In the genomic region with DNA sequence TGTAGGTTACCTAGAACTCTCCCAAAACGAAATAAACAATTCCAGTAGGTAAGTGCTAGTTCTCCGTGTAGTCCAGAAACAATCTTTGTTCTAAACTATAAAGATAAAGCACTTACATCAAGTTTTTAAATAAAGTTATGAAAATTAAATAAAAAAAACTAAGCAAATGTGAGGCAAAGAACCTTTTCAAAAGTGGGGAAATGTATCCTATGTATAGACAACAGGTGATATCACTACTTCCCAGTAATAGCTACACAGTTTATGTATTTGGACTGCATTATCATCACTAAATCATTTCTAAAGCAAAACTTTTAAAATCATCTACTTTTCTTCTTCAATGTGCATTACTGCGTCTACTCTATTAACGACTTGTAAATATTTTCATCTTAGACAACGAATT, we compare ENCODE assay signal across 10 cellular contexts. TPM values are rescaled to one million over a fixed set of nuclear protein-coding genes. Genes with fewer than 3 reads are reported as not detected.
DNase-seq lines count a peak whose midpoint lies in the region; ATAC-seq and TF ChIP-seq lines count a peak whose summit lies in the region.
"Had no signal": no experiment of that assay in that cellular context is flagged by ENCODE, and none has a peak within 500 bp of the region (broad histone marks: within the 10 kb centered on the region; RNA-seq: fewer than 3 reads in every experiment).

No MANE protein-coding gene starts in this region.

- DNase-seq in mammary epithelial cell (no peak), NCI-H226 (no peak), pons (ENCODE audit: low spot score) (no peak), DMS114 treated with DMSO at 0.1 percent for 48 hours (lab: John Stamatoyannopoulos, UW; ENCODE audit: unreplicated experiment) (no peak)
- DNase-seq: GF-D8, T1000 had no signal

- H3K4me3 ChIP-seq in ACC112 (ENCODE audit: low read depth, low read length): peak overlapping the region; percentile 90
- H3K4me3 ChIP-seq in HUES48 (ENCODE audit: low read depth, low read length): peak overlapping the region; percentile 97
- peak overlapping the region; percentile 87 to 97 (median 96) for H3K4me3 ChIP-seq in mammary epithelial cell (replicated peaks in 1 of 3; ENCODE audit: insufficient read depth in 1 of 3, low read depth in 2 of 3, low read length in 3 of 3)
- H3K4me3 ChIP-seq in muscle layer of colon (ENCODE audit: low read depth in 1 of 2, low read length in 2 of 2): peak overlapping the region in 1 of 2 donors; percentile 88

- no peak for ATAC-seq in HG03025 (IDR thresholded peaks at IDR 0.05; ENCODE audit: low FRiP score, unreplicated experiment)

- no peak for TF ChIP-seq CTCF in mammary epithelial cell (conservative IDR thresholded peaks at IDR 0.05 in 1 of 2, IDR thresholded peaks at IDR 0.05 in 1 of 2; ENCODE audit: extremely low read depth in 1 of 2, insufficient read depth in 1 of 2, low read depth in 1 of 2, low read length in 2 of 2)

- H3K4me2 ChIP-seq in mammary epithelial cell (ENCODE audit: insufficient read depth, low read depth, low read length): peak overlapping the region; percentile 85

- peaks cover 4% of the 10 kb centered on the region for H4K20me1 ChIP-seq in mammary epithelial cell (ENCODE audit: insufficient read depth, low read length)

- CTCF ChIA-PET in mammary epithelial cell (lab: Charles Lee; ENCODE audit: low non-redundant PET): no interaction called here

- H3K9ac ChIP-seq in HUES48 (ENCODE audit: low read depth, low read length) (peak overlapping the region; percentile 99), mammary epithelial cell (ENCODE audit: insufficient read depth, low read length) (peak overlapping the region; percentile 100), muscle layer of colon (ENCODE audit: low read length) (peak overlapping the region; percentile 81)

- no peaks in the 10 kb centered on the region for H3K27me3 ChIP-seq in ACC112 (ENCODE audit: insufficient read depth, low read length)
- H3K27me3 ChIP-seq in HUES48 (ENCODE audit: control insufficient read depth, insufficient read depth, low read length): no peaks in the 10 kb centered on the region
- H3K27me3 ChIP-seq in mammary epithelial cell (ENCODE audit: insufficient read depth, low read length): no peaks in the 10 kb centered on the region
- H3K27me3 ChIP-seq in muscle layer of colon (ENCODE audit: control insufficient read depth in 1 of 2, insufficient read depth in 2 of 2, low read length in 2 of 2): no peaks in the 10 kb centered on the region

- H3K27ac ChIP-seq in ACC112 (ENCODE audit: low read depth, low read length) (no peak overlapping the region), HUES48 (ENCODE audit: low read depth, low read length) (peak overlapping the region; percentile 34), mammary epithelial cell (ENCODE audit: insufficient read depth, low read depth, low read length) (peak overlapping the region; percentile 96), muscle layer of colon (ENCODE audit: low read depth, low read length) (no peak overlapping the region)

- no TSS peak for BruUV-seq in mammary epithelial cell (replicated peaks; lab: Mats Ljungman, UMichigan)

- H3K4me1 ChIP-seq in ACC112 (ENCODE audit: control insufficient read depth, insufficient read depth, low read length, unreplicated experiment) (peaks cover 13% of the 10 kb centered on the region), HUES48 (ENCODE audit: control insufficient read depth, insufficient read depth, low read length) (peaks cover 26% of the 10 kb centered on the region), mammary epithelial cell (ENCODE audit: insufficient read depth, low read length) (peaks cover 27% of the 10 kb centered on the region), muscle layer of colon (ENCODE audit: insufficient read depth, low read length) (peaks cover 35% of the 10 kb centered on the region)

- H3K79me2 ChIP-seq in ACC112 (ENCODE audit: control insufficient read depth, insufficient read depth, low read length, unreplicated experiment) (peaks cover 68% of the 10 kb centered on the region), mammary epithelial cell (ENCODE audit: insufficient read depth, low read length) (peaks cover 71% of the 10 kb centered on the region)

- no peaks in the 10 kb centered on the region for H3K9me3 ChIP-seq in HUES48 (ENCODE audit: control insufficient read depth, insufficient read depth, low read length)
- no peaks in the 10 kb centered on the region for H3K9me3 ChIP-seq in mammary epithelial cell (replicated peaks; ENCODE audit: insufficient read depth, low read length)
- no peaks in the 10 kb centered on the region for H3K9me3 ChIP-seq in muscle layer of colon (ENCODE audit: low read length)

- H3K36me3 ChIP-seq in ACC112 (ENCODE audit: insufficient read depth, low read length): no peaks in the 10 kb centered on the region
- H3K36me3 ChIP-seq in HUES48 (ENCODE audit: control insufficient read depth, insufficient read depth, low read length): peaks cover 13% of the 10 kb centered on the region; the same call in 1 of the 2 replicates
- peaks cover 2% of the 10 kb centered on the region for H3K36me3 ChIP-seq in mammary epithelial cell (ENCODE audit: insufficient read depth, low read length)
- no peaks in the 10 kb centered on the region for H3K36me3 ChIP-seq in muscle layer of colon (ENCODE audit: insufficient read depth, low read length)

- intact Hi-C loops in mammary epithelial cell (cut with micrococcal nuclease): loop anchor here (5.0 kb wide), 1 partner anchor 119 kb away; no protein-coding TSS in a partner anchor

- dilution Hi-C loops in mammary epithelial cell (cut with HindIII; ENCODE audit: low sequenced_read_pairs): no loop called here

- in situ Hi-C loops in mammary epithelial cell (cut with MboI; ENCODE audit: low sequenced_read_pairs in 2 of 2): no loop called here

- 6% methylated on average over 5 of the region's 5 CpGs for WGBS in mammary epithelial cell (ENCODE audit: low coverage, missing lambda C conversion rate)

- H2AFZ ChIP-seq in ACC112 (ENCODE audit: low read length, unreplicated experiment): no peak overlapping the region
- no peak overlapping the region for H2AFZ ChIP-seq in mammary epithelial cell (ENCODE audit: low read depth, low read length)

RNA-seq across cellular contexts. Expression of gene YTHDC1, which starts 2.0 kb away (rescaled TPM):
- total RNA-seq in mammary epithelial cell: 10 to 100 TPM; 34.0 to 88.6 TPM
- 23.1 TPM for polyA plus RNA-seq in mammary epithelial cell
- polyA minus RNA-seq in mammary epithelial cell: 109 TPM

Comparison
In these comparisons a context has a peak if more than half of its experiments do, and no peak if none do; other contexts are left out.
1. H3K27ac ChIP-seq: peak in HUES48 (single experiment) and mammary epithelial cell (single experiment); none in ACC112 (single experiment) and muscle layer of colon (single experiment).
2. Peak in every context shown above with its lines, with median percentiles within 50 percentile points of each other: H3K9ac ChIP-seq.